ENCODE assay signal across 1 cellular context in the genomic region with DNA sequence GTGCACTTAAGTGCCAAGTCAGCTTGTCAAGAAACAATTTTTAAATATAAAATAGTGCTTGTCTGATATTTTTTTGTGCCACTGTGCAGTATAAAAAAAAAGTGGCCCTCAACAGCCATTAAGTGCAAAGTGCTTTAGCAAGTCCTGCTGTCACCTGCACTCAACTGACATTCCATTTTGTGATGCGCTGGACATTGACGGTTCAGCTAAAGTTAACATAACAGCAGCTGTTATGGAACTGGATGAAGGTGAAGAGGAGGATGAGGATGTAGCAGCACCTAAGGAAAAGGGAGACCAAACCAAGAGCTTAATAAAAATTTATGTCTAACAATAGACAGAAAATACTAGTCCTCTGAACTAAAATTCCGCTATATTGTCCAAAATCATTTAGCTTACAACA.
TF ChIP-seq lines count a peak whose summit lies in the region.

No MANE protein-coding gene starts in this region.

TF ChIP-seq in HEK293, 187 proteins besides CTCF, POLR2A, EP300 and RAD21:
- TF ChIP-seq, protein P1, sequence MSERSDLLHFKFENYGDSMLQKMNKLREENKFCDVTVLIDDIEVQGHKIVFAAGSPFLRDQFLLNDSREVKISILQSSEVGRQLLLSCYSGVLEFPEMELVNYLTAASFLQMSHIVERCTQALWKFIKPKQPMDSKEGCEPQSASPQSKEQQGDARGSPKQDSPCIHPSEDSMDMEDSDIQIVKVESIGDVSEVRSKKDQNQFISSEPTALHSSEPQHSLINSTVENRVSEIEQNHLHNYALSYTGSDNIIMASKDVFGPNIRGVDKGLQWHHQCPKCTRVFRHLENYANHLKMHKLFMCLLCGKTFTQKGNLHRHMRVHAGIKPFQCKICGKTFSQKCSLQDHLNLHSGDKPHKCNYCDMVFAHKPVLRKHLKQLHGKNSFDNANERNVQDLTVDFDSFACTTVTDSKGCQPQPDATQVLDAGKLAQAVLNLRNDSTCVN (tag by site-specific recombination; optimal IDR thresholded peaks at IDR 0.05) = no peak
- TF ChIP-seq ZNF473 (tag by site-specific recombination; IDR thresholded peaks at IDR 0.05) (no peak), ZNF48 (tag by site-specific recombination; IDR thresholded peaks at IDR 0.05) (no peak), ZNF600 (tag by site-specific recombination; IDR thresholded peaks at IDR 0.05) (peak; percentile 88)
- TF ChIP-seq, protein P2, sequence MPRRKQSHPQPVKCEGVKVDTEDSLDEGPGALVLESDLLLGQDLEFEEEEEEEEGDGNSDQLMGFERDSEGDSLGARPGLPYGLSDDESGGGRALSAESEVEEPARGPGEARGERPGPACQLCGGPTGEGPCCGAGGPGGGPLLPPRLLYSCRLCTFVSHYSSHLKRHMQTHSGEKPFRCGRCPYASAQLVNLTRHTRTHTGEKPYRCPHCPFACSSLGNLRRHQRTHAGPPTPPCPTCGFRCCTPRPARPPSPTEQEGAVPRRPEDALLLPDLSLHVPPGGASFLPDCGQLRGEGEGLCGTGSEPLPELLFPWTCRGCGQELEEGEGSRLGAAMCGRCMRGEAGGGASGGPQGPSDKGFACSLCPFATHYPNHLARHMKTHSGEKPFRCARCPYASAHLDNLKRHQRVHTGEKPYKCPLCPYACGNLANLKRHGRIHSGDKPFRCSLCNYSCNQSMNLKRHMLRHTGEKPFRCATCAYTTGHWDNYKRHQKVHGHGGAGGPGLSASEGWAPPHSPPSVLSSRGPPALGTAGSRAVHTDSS (tag by site-specific recombination; IDR thresholded peaks at IDR 0.05) = peak; percentile 78
